1 cellular context compared by ENCODE assay signal in the genomic region with DNA sequence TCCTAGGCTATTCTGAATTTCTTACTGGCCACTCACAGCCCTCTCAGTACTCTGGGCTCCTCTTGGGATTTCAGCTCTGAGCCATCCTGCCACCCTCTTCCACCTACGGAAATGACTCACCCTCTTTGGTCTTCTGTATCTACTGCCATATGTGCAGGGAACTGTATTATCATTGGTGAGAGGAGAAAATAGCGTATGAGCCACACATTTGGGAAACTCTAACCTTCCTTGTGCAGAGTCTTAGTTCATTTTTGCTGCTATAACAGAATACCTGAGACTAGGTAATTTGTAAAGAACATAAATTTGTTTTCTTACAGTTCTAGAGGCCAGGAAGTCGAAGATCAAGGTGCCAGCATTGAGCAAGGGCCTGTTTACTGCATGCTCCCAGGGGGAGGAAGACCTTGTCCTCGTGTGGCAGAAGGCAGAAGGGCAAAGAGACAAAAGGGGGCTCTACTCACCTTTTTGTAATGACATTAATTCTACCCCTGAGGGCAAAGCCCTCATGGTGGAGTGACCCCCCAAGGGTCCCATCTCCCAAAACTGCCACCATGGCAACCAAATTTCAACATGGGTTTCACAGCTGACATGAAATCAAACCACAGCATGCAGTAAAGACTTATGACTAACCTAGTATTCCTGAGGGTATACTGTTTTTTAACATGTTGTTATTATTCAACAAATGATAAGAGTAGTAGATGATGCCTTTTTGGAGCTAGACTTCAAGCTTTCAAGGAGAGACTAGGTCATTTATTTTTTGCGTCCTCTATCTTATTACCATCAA.
A peak's percentile ranks its signal among the peaks of the same experiment; 100 is the strongest.
TF ChIP-seq lines count a peak whose summit lies in the region.

No MANE protein-coding gene starts in this region.

TF ChIP-seq in K562, 482 proteins besides CTCF, POLR2A, EP300 and RAD21 (continued from another document and continues in another):
- TF ChIP-seq STAT5B (CRISPR knock-in tag; IDR thresholded peaks at IDR 0.05) = no peak
- no peak for TF ChIP-seq GATAD2B (IDR thresholded peaks at IDR 0.05; ENCODE audit: borderline replicate concordance)
- TF ChIP-seq ZNF384 (IDR thresholded peaks at IDR 0.05; ENCODE audit: low read depth, low read length) = no peak
- TF ChIP-seq ZC3H4 (CRISPR knock-in tag; IDR thresholded peaks at IDR 0.05; ENCODE audit: borderline replicate concordance) = no peak
- TF ChIP-seq, protein P1, sequence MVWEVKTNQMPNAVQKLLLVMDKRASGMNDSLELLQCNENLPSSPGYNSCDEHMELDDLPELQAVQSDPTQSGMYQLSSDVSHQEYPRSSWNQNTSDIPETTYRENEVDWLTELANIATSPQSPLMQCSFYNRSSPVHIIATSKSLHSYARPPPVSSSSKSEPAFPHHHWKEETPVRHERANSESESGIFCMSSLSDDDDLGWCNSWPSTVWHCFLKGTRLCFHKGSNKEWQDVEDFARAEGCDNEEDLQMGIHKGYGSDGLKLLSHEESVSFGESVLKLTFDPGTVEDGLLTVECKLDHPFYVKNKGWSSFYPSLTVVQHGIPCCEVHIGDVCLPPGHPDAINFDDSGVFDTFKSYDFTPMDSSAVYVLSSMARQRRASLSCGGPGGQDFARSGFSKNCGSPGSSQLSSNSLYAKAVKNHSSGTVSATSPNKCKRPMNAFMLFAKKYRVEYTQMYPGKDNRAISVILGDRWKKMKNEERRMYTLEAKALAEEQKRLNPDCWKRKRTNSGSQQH (CRISPR knock-in tag; IDR thresholded peaks at IDR 0.05) = no peak
- no peak for TF ChIP-seq MYBL2 (IDR thresholded peaks at IDR 0.05; ENCODE audit: low read depth)
- no peak for TF ChIP-seq MYBL2 (CRISPR knock-in tag; IDR thresholded peaks at IDR 0.05; ENCODE audit: borderline replicate concordance)
- no peak for TF ChIP-seq PHB (CRISPR knock-in tag; IDR thresholded peaks at IDR 0.05)
- peak; percentile 37; the same call in 1 of the 2 replicates for TF ChIP-seq CREM (IDR thresholded peaks at IDR 0.05; ENCODE audit: low read depth)
- TF ChIP-seq STAG1 (CRISPR knock-in tag; IDR thresholded peaks at IDR 0.05; ENCODE audit: borderline replicate concordance) = no peak
- TF ChIP-seq SNRNP70 (optimal IDR thresholded peaks at IDR 0.05; ENCODE audit: low read depth, low read length) = no peak
- no peak for TF ChIP-seq HLTF (IDR thresholded peaks at IDR 0.05)
- no peak for TF ChIP-seq RUNX1 (IDR thresholded peaks at IDR 0.05; ENCODE audit: low read depth)
- TF ChIP-seq ZFP30 (CRISPR knock-in tag; IDR thresholded peaks at IDR 0.05; ENCODE audit: borderline replicate concordance) = no peak
- TF ChIP-seq, protein P2, sequence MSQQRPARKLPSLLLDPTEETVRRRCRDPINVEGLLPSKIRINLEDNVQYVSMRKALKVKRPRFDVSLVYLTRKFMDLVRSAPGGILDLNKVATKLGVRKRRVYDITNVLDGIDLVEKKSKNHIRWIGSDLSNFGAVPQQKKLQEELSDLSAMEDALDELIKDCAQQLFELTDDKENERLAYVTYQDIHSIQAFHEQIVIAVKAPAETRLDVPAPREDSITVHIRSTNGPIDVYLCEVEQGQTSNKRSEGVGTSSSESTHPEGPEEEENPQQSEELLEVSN (IDR thresholded peaks at IDR 0.05; ENCODE audit: borderline replicate concordance in 1 of 2, extremely low read depth in 1 of 2, insufficient read depth in 1 of 2, insufficient read length in 1 of 2, low read depth in 1 of 2, low read length in 1 of 2, poor library complexity in 1 of 2, severe bottlenecking in 1 of 2) = no peak
- TF ChIP-seq NCOA1 (IDR thresholded peaks at IDR 0.05; ENCODE audit: low read depth) = no peak
- no peak for TF ChIP-seq COPS2 (conservative IDR thresholded peaks at IDR 0.05)
- TF ChIP-seq TBL1XR1 (IDR thresholded peaks at IDR 0.05; ENCODE audit: low read length in 2 of 2) = no peak
- TF ChIP-seq IFI16 (CRISPR knock-in tag; IDR thresholded peaks at IDR 0.05) = no peak
- no peak for TF ChIP-seq KDM5B (IDR thresholded peaks at IDR 0.05; ENCODE audit: insufficient replicate concordance, low read depth, low read length)
- TF ChIP-seq NFE2 (IDR thresholded peaks at IDR 0.05; ENCODE audit: low read depth) = peak; percentile 36; the same call in 1 of the 2 replicates
- TF ChIP-seq DPF2 (IDR thresholded peaks at IDR 0.05) = peak; percentile 92
- TF ChIP-seq MIER1 (IDR thresholded peaks at IDR 0.05; ENCODE audit: low read depth) = no peak
- peak; percentile 36 for TF ChIP-seq LEF1 (IDR thresholded peaks at IDR 0.05)
- TF ChIP-seq CREBBP (IDR thresholded peaks at IDR 0.05; ENCODE audit: low read depth, low read length) = no peak
- no peak for TF ChIP-seq NCOA4 (IDR thresholded peaks at IDR 0.05; ENCODE audit: partially characterized antibody)
- peak; percentile 85 for TF ChIP-seq TCF3 (CRISPR knock-in tag; IDR thresholded peaks at IDR 0.05)
- TF ChIP-seq KAT8 (IDR thresholded peaks at IDR 0.05; ENCODE audit: low read depth) = no peak
- no peak for TF ChIP-seq MCM5 (IDR thresholded peaks at IDR 0.05; ENCODE audit: low read depth)
- TF ChIP-seq, protein P3, sequence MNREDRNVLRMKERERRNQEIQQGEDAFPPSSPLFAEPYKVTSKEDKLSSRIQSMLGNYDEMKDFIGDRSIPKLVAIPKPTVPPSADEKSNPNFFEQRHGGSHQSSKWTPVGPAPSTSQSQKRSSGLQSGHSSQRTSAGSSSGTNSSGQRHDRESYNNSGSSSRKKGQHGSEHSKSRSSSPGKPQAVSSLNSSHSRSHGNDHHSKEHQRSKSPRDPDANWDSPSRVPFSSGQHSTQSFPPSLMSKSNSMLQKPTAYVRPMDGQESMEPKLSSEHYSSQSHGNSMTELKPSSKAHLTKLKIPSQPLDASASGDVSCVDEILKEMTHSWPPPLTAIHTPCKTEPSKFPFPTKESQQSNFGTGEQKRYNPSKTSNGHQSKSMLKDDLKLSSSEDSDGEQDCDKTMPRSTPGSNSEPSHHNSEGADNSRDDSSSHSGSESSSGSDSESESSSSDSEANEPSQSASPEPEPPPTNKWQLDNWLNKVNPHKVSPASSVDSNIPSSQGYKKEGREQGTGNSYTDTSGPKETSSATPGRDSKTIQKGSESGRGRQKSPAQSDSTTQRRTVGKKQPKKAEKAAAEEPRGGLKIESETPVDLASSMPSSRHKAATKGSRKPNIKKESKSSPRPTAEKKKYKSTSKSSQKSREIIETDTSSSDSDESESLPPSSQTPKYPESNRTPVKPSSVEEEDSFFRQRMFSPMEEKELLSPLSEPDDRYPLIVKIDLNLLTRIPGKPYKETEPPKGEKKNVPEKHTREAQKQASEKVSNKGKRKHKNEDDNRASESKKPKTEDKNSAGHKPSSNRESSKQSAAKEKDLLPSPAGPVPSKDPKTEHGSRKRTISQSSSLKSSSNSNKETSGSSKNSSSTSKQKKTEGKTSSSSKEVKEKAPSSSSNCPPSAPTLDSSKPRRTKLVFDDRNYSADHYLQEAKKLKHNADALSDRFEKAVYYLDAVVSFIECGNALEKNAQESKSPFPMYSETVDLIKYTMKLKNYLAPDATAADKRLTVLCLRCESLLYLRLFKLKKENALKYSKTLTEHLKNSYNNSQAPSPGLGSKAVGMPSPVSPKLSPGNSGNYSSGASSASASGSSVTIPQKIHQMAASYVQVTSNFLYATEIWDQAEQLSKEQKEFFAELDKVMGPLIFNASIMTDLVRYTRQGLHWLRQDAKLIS (CRISPR knock-in tag; IDR thresholded peaks at IDR 0.05) = no peak
- TF ChIP-seq ETV1 (tag; conservative IDR thresholded peaks at IDR 0.05; ENCODE audit: low read depth) = peak; percentile 83
- no peak for TF ChIP-seq IRF2 (CRISPR knock-in tag; IDR thresholded peaks at IDR 0.05)
- TF ChIP-seq CEBPG (CRISPR knock-in tag; IDR thresholded peaks at IDR 0.05) = no peak
- no peak for TF ChIP-seq CEBPG (tag; conservative IDR thresholded peaks at IDR 0.05 in 1 of 2, IDR thresholded peaks at IDR 0.05 in 1 of 2)
- TF ChIP-seq ZNF444 (CRISPR knock-in tag; IDR thresholded peaks at IDR 0.05) = no peak
- no peak for TF ChIP-seq ZNF324 (CRISPR knock-in tag; IDR thresholded peaks at IDR 0.05)
- TF ChIP-seq KLF16 (IDR thresholded peaks at IDR 0.05) = no peak
- TF ChIP-seq TAF9B (IDR thresholded peaks at IDR 0.05; ENCODE audit: partially characterized antibody) = no peak
- TF ChIP-seq, protein P4, sequence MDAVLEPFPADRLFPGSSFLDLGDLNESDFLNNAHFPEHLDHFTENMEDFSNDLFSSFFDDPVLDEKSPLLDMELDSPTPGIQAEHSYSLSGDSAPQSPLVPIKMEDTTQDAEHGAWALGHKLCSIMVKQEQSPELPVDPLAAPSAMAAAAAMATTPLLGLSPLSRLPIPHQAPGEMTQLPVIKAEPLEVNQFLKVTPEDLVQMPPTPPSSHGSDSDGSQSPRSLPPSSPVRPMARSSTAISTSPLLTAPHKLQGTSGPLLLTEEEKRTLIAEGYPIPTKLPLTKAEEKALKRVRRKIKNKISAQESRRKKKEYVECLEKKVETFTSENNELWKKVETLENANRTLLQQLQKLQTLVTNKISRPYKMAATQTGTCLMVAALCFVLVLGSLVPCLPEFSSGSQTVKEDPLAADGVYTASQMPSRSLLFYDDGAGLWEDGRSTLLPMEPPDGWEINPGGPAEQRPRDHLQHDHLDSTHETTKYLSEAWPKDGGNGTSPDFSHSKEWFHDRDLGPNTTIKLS (IDR thresholded peaks at IDR 0.05; ENCODE audit: borderline replicate concordance, low read depth) = no peak
- peak; percentile 83; the same call in 1 of the 2 replicates for TF ChIP-seq ZNF12 (CRISPR knock-in tag; IDR thresholded peaks at IDR 0.05)
- no peak for TF ChIP-seq ZNF77 (CRISPR knock-in tag; IDR thresholded peaks at IDR 0.05)
- no peak for TF ChIP-seq CHD4 (IDR thresholded peaks at IDR 0.05; ENCODE audit: insufficient read depth, insufficient replicate concordance, low read depth, low read length, poor library complexity, severe bottlenecking)
- TF ChIP-seq ADNP (tag; IDR thresholded peaks at IDR 0.05) = no peak
- TF ChIP-seq JUN (IDR thresholded peaks at IDR 0.05; ENCODE audit: borderline replicate concordance, low read depth, low read length) = peak; percentile 74
- 0 out of 2 replicates have a peak, but pooled peaks have one; percentile 41 for TF ChIP-seq JUN (CRISPR knock-in tag; IDR thresholded peaks at IDR 0.05; ENCODE audit: borderline replicate concordance)
- TF ChIP-seq, protein P5, sequence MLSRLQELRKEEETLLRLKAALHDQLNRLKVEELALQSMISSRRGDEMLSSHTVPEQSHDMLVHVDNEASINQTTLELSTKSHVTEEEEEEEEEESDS (CRISPR knock-in tag; IDR thresholded peaks at IDR 0.05) = no peak
- no peak for TF ChIP-seq TSC22D4 (tag; IDR thresholded peaks at IDR 0.05)
- TF ChIP-seq, protein P6, sequence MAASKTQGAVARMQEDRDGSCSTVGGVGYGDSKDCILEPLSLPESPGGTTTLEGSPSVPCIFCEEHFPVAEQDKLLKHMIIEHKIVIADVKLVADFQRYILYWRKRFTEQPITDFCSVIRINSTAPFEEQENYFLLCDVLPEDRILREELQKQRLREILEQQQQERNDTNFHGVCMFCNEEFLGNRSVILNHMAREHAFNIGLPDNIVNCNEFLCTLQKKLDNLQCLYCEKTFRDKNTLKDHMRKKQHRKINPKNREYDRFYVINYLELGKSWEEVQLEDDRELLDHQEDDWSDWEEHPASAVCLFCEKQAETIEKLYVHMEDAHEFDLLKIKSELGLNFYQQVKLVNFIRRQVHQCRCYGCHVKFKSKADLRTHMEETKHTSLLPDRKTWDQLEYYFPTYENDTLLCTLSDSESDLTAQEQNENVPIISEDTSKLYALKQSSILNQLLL (CRISPR knock-in tag; IDR thresholded peaks at IDR 0.05; ENCODE audit: borderline replicate concordance) = no peak
- TF ChIP-seq LCOR (CRISPR knock-in tag; IDR thresholded peaks at IDR 0.05) = peak; percentile 66; the same call in 1 of the 2 replicates
- no peak for TF ChIP-seq ZNF184 (CRISPR knock-in tag; IDR thresholded peaks at IDR 0.05)
- TF ChIP-seq ZEB2 (IDR thresholded peaks at IDR 0.05) = 0 out of 2 replicates have a peak, but pooled peaks have one; percentile 28
- TF ChIP-seq ETV5 (CRISPR knock-in tag; IDR thresholded peaks at IDR 0.05; ENCODE audit: low read depth) = peak; percentile 94
- no peak for TF ChIP-seq ZNF316 (IDR thresholded peaks at IDR 0.05)
- TF ChIP-seq EWSR1 (IDR thresholded peaks at IDR 0.05; ENCODE audit: borderline replicate concordance, low read depth, partially characterized antibody) = no peak
- no peak for TF ChIP-seq DMBX1 (CRISPR knock-in tag; IDR thresholded peaks at IDR 0.05; ENCODE audit: borderline replicate concordance)
- no peak for TF ChIP-seq YY1 (IDR thresholded peaks at IDR 0.05; ENCODE audit: borderline replicate concordance in 1 of 3, control insufficient read depth in 1 of 3, extremely low read depth in 1 of 3, insufficient read depth in 3 of 3, insufficient read length in 1 of 3, insufficient replicate concordance in 2 of 3, low read depth in 1 of 3, low read length in 2 of 3)
- TF ChIP-seq, protein P7, sequence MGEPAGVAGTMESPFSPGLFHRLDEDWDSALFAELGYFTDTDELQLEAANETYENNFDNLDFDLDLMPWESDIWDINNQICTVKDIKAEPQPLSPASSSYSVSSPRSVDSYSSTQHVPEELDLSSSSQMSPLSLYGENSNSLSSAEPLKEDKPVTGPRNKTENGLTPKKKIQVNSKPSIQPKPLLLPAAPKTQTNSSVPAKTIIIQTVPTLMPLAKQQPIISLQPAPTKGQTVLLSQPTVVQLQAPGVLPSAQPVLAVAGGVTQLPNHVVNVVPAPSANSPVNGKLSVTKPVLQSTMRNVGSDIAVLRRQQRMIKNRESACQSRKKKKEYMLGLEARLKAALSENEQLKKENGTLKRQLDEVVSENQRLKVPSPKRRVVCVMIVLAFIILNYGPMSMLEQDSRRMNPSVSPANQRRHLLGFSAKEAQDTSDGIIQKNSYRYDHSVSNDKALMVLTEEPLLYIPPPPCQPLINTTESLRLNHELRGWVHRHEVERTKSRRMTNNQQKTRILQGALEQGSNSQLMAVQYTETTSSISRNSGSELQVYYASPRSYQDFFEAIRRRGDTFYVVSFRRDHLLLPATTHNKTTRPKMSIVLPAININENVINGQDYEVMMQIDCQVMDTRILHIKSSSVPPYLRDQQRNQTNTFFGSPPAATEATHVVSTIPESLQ (CRISPR knock-in tag; IDR thresholded peaks at IDR 0.05) = no peak
- TF ChIP-seq, protein P8, sequence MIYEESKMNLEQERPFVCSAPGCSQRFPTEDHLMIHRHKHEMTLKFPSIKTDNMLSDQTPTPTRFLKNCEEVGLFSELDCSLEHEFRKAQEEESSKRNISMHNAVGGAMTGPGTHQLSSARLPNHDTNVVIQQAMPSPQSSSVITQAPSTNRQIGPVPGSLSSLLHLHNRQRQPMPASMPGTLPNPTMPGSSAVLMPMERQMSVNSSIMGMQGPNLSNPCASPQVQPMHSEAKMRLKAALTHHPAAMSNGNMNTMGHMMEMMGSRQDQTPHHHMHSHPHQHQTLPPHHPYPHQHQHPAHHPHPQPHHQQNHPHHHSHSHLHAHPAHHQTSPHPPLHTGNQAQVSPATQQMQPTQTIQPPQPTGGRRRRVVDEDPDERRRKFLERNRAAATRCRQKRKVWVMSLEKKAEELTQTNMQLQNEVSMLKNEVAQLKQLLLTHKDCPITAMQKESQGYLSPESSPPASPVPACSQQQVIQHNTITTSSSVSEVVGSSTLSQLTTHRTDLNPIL (CRISPR knock-in tag; IDR thresholded peaks at IDR 0.05) = no peak
- TF ChIP-seq, protein P9, sequence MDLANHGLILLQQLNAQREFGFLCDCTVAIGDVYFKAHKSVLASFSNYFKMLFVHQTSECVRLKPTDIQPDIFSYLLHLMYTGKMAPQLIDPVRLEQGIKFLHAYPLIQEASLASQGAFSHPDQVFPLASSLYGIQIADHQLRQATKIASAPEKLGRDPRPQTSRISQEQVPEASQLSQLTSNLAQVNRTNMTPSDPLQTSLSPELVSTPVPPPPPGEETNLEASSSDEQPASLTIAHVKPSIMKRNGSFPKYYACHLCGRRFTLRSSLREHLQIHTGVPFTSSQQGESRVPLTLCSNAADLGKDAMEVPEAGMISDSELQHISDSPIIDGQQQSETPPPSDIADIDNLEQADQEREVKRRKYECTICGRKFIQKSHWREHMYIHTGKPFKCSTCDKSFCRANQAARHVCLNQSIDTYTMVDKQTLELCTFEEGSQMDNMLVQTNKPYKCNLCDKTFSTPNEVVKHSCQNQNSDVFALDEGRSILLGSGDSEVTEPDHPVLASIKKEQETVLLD (IDR thresholded peaks at IDR 0.05) = no peak
